Comparison of ENCODE assay signal across 8 cellular contexts in genomic region chr1:13749543-13750307, GRCh38. TPM values are rescaled to one million over a fixed set of nuclear protein-coding genes. Genes with fewer than 3 reads are reported as not detected.
A peak's percentile ranks its signal among the peaks of the same experiment; 100 is the strongest.
DNase-seq lines count a peak whose midpoint lies in the region; ATAC-seq and TF ChIP-seq lines count a peak whose summit lies in the region.

No MANE protein-coding gene starts in this region.

- peak; percentile 13 for ATAC-seq in GM19397 (IDR thresholded peaks at IDR 0.05; ENCODE audit: unreplicated experiment)
- ATAC-seq in HG03520 (IDR thresholded peaks at IDR 0.05; ENCODE audit: unreplicated experiment): peak; percentile 21
- ATAC-seq in right lobe of liver: peak; percentile 29 to 65 (median 60)

- peaks cover 0 to 24% (median 2%) of the 10 kb centered on the region in 4 donors for H3K4me1 ChIP-seq in right lobe of liver

- H3K4me3 Mint-ChIP-seq in T-helper 2 cell treated with Interferon-gamma antibody and Interleukin-4, amounts not matched to agents 5 μg/mL and 100 μg/mL, for 36 hours: peak overlapping the region; percentile 99
- H3K4me3 Mint-ChIP-seq in chondrocyte (ENCODE audit: unreplicated experiment): peak overlapping the region; percentile 98

- peak overlapping the region; percentile 92 for H3K27ac Mint-ChIP-seq in T-helper 2 cell treated with Interferon-gamma antibody and Interleukin-4, amounts not matched to agents 5 μg/mL and 100 μg/mL, for 36 hours
- H3K27ac Mint-ChIP-seq in chondrocyte (ENCODE audit: unreplicated experiment): peak overlapping the region; percentile 98

- H3K27ac ChIP-seq in right lobe of liver: peak overlapping the region; percentile 77 to 85 (median 79)

- H3K27me3 ChIP-seq in BJ (ENCODE audit: control insufficient read depth, insufficient read depth, low read length) (no peaks in the 10 kb centered on the region), right lobe of liver (no peaks in the 10 kb centered on the region)

- H3K36me3 ChIP-seq in BJ (ENCODE audit: control insufficient read depth, insufficient read depth, low read length) (no peaks in the 10 kb centered on the region), right lobe of liver (no peaks in the 10 kb centered on the region)

- TF ChIP-seq POLR2A in right lobe of liver (IDR thresholded peaks at IDR 0.05): no peak

- intact Hi-C loops in right lobe of liver (cut with DNase I): no loop called here

- no peaks in the 10 kb centered on the region for H3K9me3 Mint-ChIP-seq in T-helper 2 cell treated with Interferon-gamma antibody and Interleukin-4, amounts not matched to agents 5 μg/mL and 100 μg/mL, for 36 hours
- H3K9me3 Mint-ChIP-seq in chondrocyte (ENCODE audit: low read depth): no peaks in the 10 kb centered on the region

- DNase-seq in BJ (ENCODE audit: low read depth): no peak
- DNase-seq in T-helper 2 cell treated with Interferon-gamma antibody and Interleukin-4, amounts not matched to agents 5 μg/mL and 100 μg/mL, for 36 hours (ENCODE audit: low spot score): peak; percentile 64
- DNase-seq in chondrocyte (ENCODE audit: low spot score): no peak
- DNase-seq in right lobe of liver: peak; percentile 70 to 81 (median 74)
- DNase-seq in stimulated activated CD8-positive, alpha-beta memory T cell treated with anti-CD3 and anti-CD28 coated beads, Interleukin-12 subunit alpha, Interleukin-12 subunit beta, amount 100 ng/mL, for 1 hour (ENCODE audit: low read depth): peak; percentile 19
- DNase-seq in hippocampal formation (lab: John Stamatoyannopoulos, UW): no peak

- CTCF ChIA-PET in BJ (lab: Yijun Ruan, JAX): interaction anchor here (0.8 to 1.3 kb wide), 3 partner anchors 40 to 74 kb away, joined by 3 read pairs; no protein-coding TSS in a partner anchor

- H3K4me3 ChIP-seq in BJ (ENCODE audit: low read depth, low read length) (peak overlapping the region; percentile 63), right lobe of liver (peak overlapping the region; percentile 71 to 85 (median 79))

- TF ChIP-seq CTCF in BJ (IDR thresholded peaks at IDR 0.05; ENCODE audit: insufficient read depth, low read depth, low read length) (no peak), chondrocyte (IDR thresholded peaks at IDR 0.05) (peak; percentile 7), right lobe of liver (IDR thresholded peaks at IDR 0.05) (no peak)

- POLR2A ChIA-PET in BJ (lab: Charles Lee): interaction anchor here (0.6 to 1.4 kb wide), 4 partner anchors 15 to 71 kb away, joined by 3 to 5 read pairs (median 3); no protein-coding TSS in a partner anchor

- 1% methylated on average over 14 of the region's 81 CpGs for WGBS in right lobe of liver (ENCODE audit: insufficient coverage, low coverage, low lambda C conversion rate, missing lambda C conversion rate)

- H3K9me3 ChIP-seq in right lobe of liver: no peaks in the 10 kb centered on the region

- no peaks in the 10 kb centered on the region for H3K27me3 Mint-ChIP-seq in T-helper 2 cell treated with Interferon-gamma antibody and Interleukin-4, amounts not matched to agents 5 μg/mL and 100 μg/mL, for 36 hours (ENCODE audit: low read depth)
- H3K27me3 Mint-ChIP-seq in chondrocyte (ENCODE audit: low read depth): no peaks in the 10 kb centered on the region

- peaks cover 34% of the 10 kb centered on the region for H3K36me3 Mint-ChIP-seq in T-helper 2 cell treated with Interferon-gamma antibody and Interleukin-4, amounts not matched to agents 5 μg/mL and 100 μg/mL, for 36 hours (ENCODE audit: low read depth)
- peaks cover 3% of the 10 kb centered on the region for H3K36me3 Mint-ChIP-seq in chondrocyte (ENCODE audit: low read depth)

- peaks cover 46% of the 10 kb centered on the region for H3K4me1 Mint-ChIP-seq in T-helper 2 cell treated with Interferon-gamma antibody and Interleukin-4, amounts not matched to agents 5 μg/mL and 100 μg/mL, for 36 hours (ENCODE audit: low read depth)
- H3K4me1 Mint-ChIP-seq in chondrocyte (ENCODE audit: low read depth): peaks cover 54% of the 10 kb centered on the region

RNA-seq across cellular contexts. Expression of gene PRDM2, which starts 49.7 kb away (rescaled TPM):
- polyA plus RNA-seq in BJ (2011; rRNA removed): 9.6 and 11.6 TPM in 2 replicates
- 11.6 and 16.7 TPM in 2 replicates for polyA minus RNA-seq in BJ (2011; rRNA and poly(A)+ RNA removed)
- total RNA-seq in chondrocyte (35.6 to 46.8 TPM (median 36.8 TPM) in 3 replicates), right lobe of liver (10 to 100 TPM in 4 of 6 experiments, 1 to 10 TPM in 2; 7.4 to 16.9 (median 12.5) TPM)

Comparison
In these comparisons a context has a peak if more than half of its experiments do, and no peak if none do; other contexts are left out.
1. DNase-seq: peak in T-helper 2 cell treated with Interferon-gamma antibody and Interleukin-4, amounts not matched to agents 5 μg/mL and 100 μg/mL, for 36 hours (single experiment), right lobe of liver (3 of 3) and stimulated activated CD8-positive, alpha-beta memory T cell treated with anti-CD3 and anti-CD28 coated beads, Interleukin-12 subunit alpha, Interleukin-12 subunit beta, amount 100 ng/mL, for 1 hour (single experiment); none in BJ (single experiment), chondrocyte (single experiment) and hippocampal formation (0 of 2).
2. Peak in every context shown above with its lines, with median percentiles within 50 percentile points of each other: ATAC-seq.